Comparison of ENCODE assay signal across 30 cellular contexts in the genomic region with DNA sequence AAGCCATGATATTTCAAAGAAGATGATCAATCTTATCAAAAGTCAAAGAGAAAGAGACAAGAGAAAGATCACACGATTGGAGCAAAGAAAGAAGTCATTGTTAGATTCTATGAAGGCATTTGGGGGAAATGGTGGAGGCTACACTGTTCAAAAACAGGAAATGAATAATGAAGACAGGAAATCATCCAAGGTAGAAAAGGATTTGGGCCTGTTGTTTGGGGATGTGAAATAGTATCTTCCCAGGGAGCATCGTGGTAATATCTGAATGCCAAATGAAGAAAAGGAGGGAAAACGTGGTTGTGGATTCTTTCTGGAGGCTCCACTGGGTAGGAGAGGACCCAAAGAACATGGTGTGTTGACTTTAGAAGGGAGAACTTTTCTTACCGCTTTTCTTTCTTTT.
"Had no signal": no experiment of that assay in that cellular context is flagged by ENCODE, and none has a peak within 500 bp of the region (broad histone marks: within the 10 kb centered on the region; RNA-seq: fewer than 3 reads in every experiment).

No MANE protein-coding gene starts in this region.

- DNase-seq: hypothalamus; immature natural killer cell; kidney; left colon; left lung; lower lobe of right lung; midbrain; mucosa of descending colon; naive thymus-derived CD4-positive, alpha-beta T cell; occipital lobe; right lobe of liver; stimulated activated CD4-positive, alpha-beta T cell treated with anti-CD3 and anti-CD28 coated beads, Interleukin-1b, Interleukin-23, amount 100 ng/mL, for 48 hours; stimulated activated CD4-positive, alpha-beta T cell treated with anti-CD3 and anti-CD28 coated beads, Interleukin-2, amount 100 ng/mL, for 48 hours; stimulated activated CD4-positive, alpha-beta T cell treated with anti-CD3 and anti-CD28 coated beads, Interleukin-4, amount 100 ng/mL, for 4 hours; stimulated activated CD8-positive, alpha-beta memory T cell treated with anti-CD3 and anti-CD28 coated beads, Interleukin-4, amount 100 ng/mL, for 48 hours; stimulated activated naive CD4-positive, alpha-beta T cell treated with Interleukin-2 at 50 U/mL for 16 hours; stimulated activated naive CD8-positive, alpha-beta T cell treated with anti-CD3 and anti-CD28 coated beads, Interleukin-15, amount 100 ng/mL, for 72 hours; testis; thyroid gland; transverse colon; upper lobe of left lung had no signal

- ATAC-seq: left colon; left lung; lower lobe of right lung; mucosa of descending colon; naive thymus-derived CD4-positive, alpha-beta T cell; natural killer cell treated with Interleukin-12 subunit alpha and Interleukin-12 subunit beta and Interleukin-15 and Interleukin-18, amount 100 ng/mL, for 72 hours; right lobe of liver; stimulated activated memory B cell treated with anti-CD40 and anti-IgM and Interleukin-4, amounts not matched to agents 10 μg/mL and 1 μg/mL and 100 μg/mL, for 72 hours; stimulated activated naive CD8-positive, alpha-beta T cell treated with anti-CD3 and anti-CD28 coated beads, Interleukin-15, amount 100 ng/mL, for 72 hours had no signal

- H3K27me3 Mint-ChIP-seq: naive thymus-derived CD4-positive, alpha-beta T cell; natural killer cell treated with Interleukin-12 subunit alpha and Interleukin-12 subunit beta and Interleukin-15 and Interleukin-18, amount 100 ng/mL, for 72 hours; progenitor cell of endocrine pancreas; stimulated activated memory B cell treated with anti-CD40 and anti-IgM and Interleukin-4, amounts not matched to agents 10 μg/mL and 1 μg/mL and 100 μg/mL, for 72 hours; stimulated activated naive CD8-positive, alpha-beta T cell treated with anti-CD3 and anti-CD28 coated beads, Interleukin-15, amount 100 ng/mL, for 72 hours had no signal

- H3K27ac Mint-ChIP-seq: immature natural killer cell; memory B cell; naive thymus-derived CD4-positive, alpha-beta T cell; natural killer cell treated with Interleukin-12 subunit alpha and Interleukin-12 subunit beta and Interleukin-15 and Interleukin-18, amount 100 ng/mL, for 72 hours; progenitor cell of endocrine pancreas; stimulated activated memory B cell treated with anti-CD40 and anti-IgM and Interleukin-4, amounts not matched to agents 10 μg/mL and 1 μg/mL and 100 μg/mL, for 72 hours; stimulated activated naive CD8-positive, alpha-beta T cell treated with anti-CD3 and anti-CD28 coated beads, Interleukin-15, amount 100 ng/mL, for 72 hours had no signal

- FAIRE-seq: islet of Langerhans, kidney had no signal

- H3K9me3 ChIP-seq: left lung, lower lobe of right lung, mucosa of descending colon, neutrophil, right lobe of liver, testis, thyroid gland, transverse colon, upper lobe of left lung, vagina had no signal

- H3K4me1 Mint-ChIP-seq: immature natural killer cell; naive thymus-derived CD4-positive, alpha-beta T cell; stimulated activated memory B cell treated with anti-CD40 and anti-IgM and Interleukin-4, amounts not matched to agents 10 μg/mL and 1 μg/mL and 100 μg/mL, for 72 hours; stimulated activated naive CD8-positive, alpha-beta T cell treated with anti-CD3 and anti-CD28 coated beads, Interleukin-15, amount 100 ng/mL, for 72 hours had no signal

- H3K36me3 Mint-ChIP-seq: memory B cell; naive thymus-derived CD4-positive, alpha-beta T cell; natural killer cell treated with Interleukin-12 subunit alpha and Interleukin-12 subunit beta and Interleukin-15 and Interleukin-18, amount 100 ng/mL, for 72 hours; stimulated activated memory B cell treated with anti-CD40 and anti-IgM and Interleukin-4, amounts not matched to agents 10 μg/mL and 1 μg/mL and 100 μg/mL, for 72 hours had no signal

- H3K27me3 ChIP-seq: left lung, neutrophil, right atrium auricular region, right lobe of liver, testis, thyroid gland, transverse colon, upper lobe of left lung, vagina had no signal

- H3K27ac ChIP-seq: left lung, lower lobe of right lung, neutrophil, right atrium auricular region, right lobe of liver, testis, thyroid gland, transverse colon, upper lobe of left lung, vagina had no signal

- H3K4me1 ChIP-seq: left lung, lower lobe of right lung, right atrium auricular region, right lobe of liver, testis, thyroid gland, transverse colon, upper lobe of left lung, vagina had no signal

- H3K4me3 Mint-ChIP-seq: immature natural killer cell; memory B cell; naive thymus-derived CD4-positive, alpha-beta T cell; natural killer cell treated with Interleukin-12 subunit alpha and Interleukin-12 subunit beta and Interleukin-15 and Interleukin-18, amount 100 ng/mL, for 72 hours; stimulated activated memory B cell treated with anti-CD40 and anti-IgM and Interleukin-4, amounts not matched to agents 10 μg/mL and 1 μg/mL and 100 μg/mL, for 72 hours; stimulated activated naive CD8-positive, alpha-beta T cell treated with anti-CD3 and anti-CD28 coated beads, Interleukin-15, amount 100 ng/mL, for 72 hours had no signal

- H3K36me3 ChIP-seq: left lung, lower lobe of right lung, neutrophil, right atrium auricular region, right lobe of liver, thyroid gland, transverse colon, upper lobe of left lung, vagina had no signal

- H3K4me2 ChIP-seq: smooth muscle cell had no signal

- H3K4me3 ChIP-seq: left lung, lower lobe of right lung, mucosa of descending colon, right atrium auricular region, right lobe of liver, smooth muscle cell, testis, thyroid gland, transverse colon, upper lobe of left lung, vagina had no signal
